In genomic region chr11:128266893-128267292, GRCh38 we compare ENCODE assay signal across 18 cellular contexts.
DNase-seq lines count a peak whose midpoint lies in the region; ATAC-seq lines count a peak whose summit lies in the region.
"Had no signal": no experiment of that assay in that cellular context is flagged by ENCODE, and none has a peak within 500 bp of the region (broad histone marks: within the 10 kb centered on the region; RNA-seq: fewer than 3 reads in every experiment).

No MANE protein-coding gene starts in this region.

- ATAC-seq in HG03139 (IDR thresholded peaks at IDR 0.05; ENCODE audit: unreplicated experiment): no peak
- ATAC-seq: A549, GM12878, HepG2 had no signal

- peak overlapping the region; percentile 1 for H3K27ac Mint-ChIP-seq in activated naive CD8-positive, alpha-beta T cell
- H3K27ac Mint-ChIP-seq in activated naive CD8-positive, alpha-beta T cell treated with anti-CD3 and anti-CD28 coated beads for 36 hours: no peak overlapping the region
- H3K27ac Mint-ChIP-seq in stimulated activated naive CD8-positive, alpha-beta T cell treated with anti-CD3 and anti-CD28 coated beads, Interleukin-15, Interleukin-2, amounts not matched to agents 100 ng/mL and 50 ng/mL, for 24 hours: peak overlapping the region; percentile 46
- H3K27ac Mint-ChIP-seq: CD4-positive, alpha-beta T cell; H9 had no signal

- peaks cover 9% of the 10 kb centered on the region for H3K4me1 Mint-ChIP-seq in activated naive CD8-positive, alpha-beta T cell (ENCODE audit: low read depth)
- H3K4me1 Mint-ChIP-seq in activated naive CD8-positive, alpha-beta T cell treated with anti-CD3 and anti-CD28 coated beads for 36 hours: peaks cover 9% of the 10 kb centered on the region
- H3K4me1 Mint-ChIP-seq in stimulated activated naive CD8-positive, alpha-beta T cell treated with anti-CD3 and anti-CD28 coated beads, Interleukin-15, Interleukin-2, amounts not matched to agents 100 ng/mL and 50 ng/mL, for 24 hours (ENCODE audit: low read depth): peaks cover 26% of the 10 kb centered on the region
- H3K4me1 Mint-ChIP-seq: H9 had no signal

- H3K27me3 Mint-ChIP-seq in activated naive CD8-positive, alpha-beta T cell: no peaks in the 10 kb centered on the region
- H3K27me3 Mint-ChIP-seq in activated naive CD8-positive, alpha-beta T cell treated with anti-CD3 and anti-CD28 coated beads for 36 hours: peaks cover 8% of the 10 kb centered on the region
- no peaks in the 10 kb centered on the region for H3K27me3 Mint-ChIP-seq in stimulated activated naive CD8-positive, alpha-beta T cell treated with anti-CD3 and anti-CD28 coated beads, Interleukin-15, Interleukin-2, amounts not matched to agents 100 ng/mL and 50 ng/mL, for 24 hours
- H3K27me3 Mint-ChIP-seq: CD4-positive, alpha-beta T cell; IgD-negative memory B cell had no signal

- H3K9me3 Mint-ChIP-seq in activated naive CD8-positive, alpha-beta T cell (ENCODE audit: low read depth): no peaks in the 10 kb centered on the region
- H3K9me3 Mint-ChIP-seq in activated naive CD8-positive, alpha-beta T cell treated with anti-CD3 and anti-CD28 coated beads for 36 hours: no peaks in the 10 kb centered on the region
- H3K9me3 Mint-ChIP-seq in stimulated activated naive CD8-positive, alpha-beta T cell treated with anti-CD3 and anti-CD28 coated beads, Interleukin-15, Interleukin-2, amounts not matched to agents 100 ng/mL and 50 ng/mL, for 24 hours: no peaks in the 10 kb centered on the region
- H3K9me3 Mint-ChIP-seq: CD4-positive, alpha-beta T cell; H9; IgD-negative memory B cell had no signal

- DNase-seq in DMS53 (lab: John Stamatoyannopoulos, UW): peak; percentile 5
- DNase-seq in DMS53 treated with DMSO at 0.1 percent for 48 hours (lab: John Stamatoyannopoulos, UW; ENCODE audit: unreplicated experiment): no peak
- no peak for DNase-seq in activated naive CD8-positive, alpha-beta T cell treated with anti-CD3 and anti-CD28 coated beads for 36 hours
- DNase-seq in retina: no peak
- DNase-seq: AML-193; Caco-2; CD4-positive, alpha-beta T cell; DMS153; DND-41; EL; H9 had no signal

- H3K4me3 Mint-ChIP-seq in activated naive CD8-positive, alpha-beta T cell: no peak overlapping the region
- no peak overlapping the region for H3K4me3 Mint-ChIP-seq in activated naive CD8-positive, alpha-beta T cell treated with anti-CD3 and anti-CD28 coated beads for 36 hours
- no peak overlapping the region for H3K4me3 Mint-ChIP-seq in stimulated activated naive CD8-positive, alpha-beta T cell treated with anti-CD3 and anti-CD28 coated beads, Interleukin-15, Interleukin-2, amounts not matched to agents 100 ng/mL and 50 ng/mL, for 24 hours
- H3K4me3 Mint-ChIP-seq: CD4-positive, alpha-beta T cell; H9 had no signal

- H3K36me3 Mint-ChIP-seq in activated naive CD8-positive, alpha-beta T cell: peaks cover 2% of the 10 kb centered on the region
- no peaks in the 10 kb centered on the region for H3K36me3 Mint-ChIP-seq in activated naive CD8-positive, alpha-beta T cell treated with anti-CD3 and anti-CD28 coated beads for 36 hours
- no peaks in the 10 kb centered on the region for H3K36me3 Mint-ChIP-seq in stimulated activated naive CD8-positive, alpha-beta T cell treated with anti-CD3 and anti-CD28 coated beads, Interleukin-15, Interleukin-2, amounts not matched to agents 100 ng/mL and 50 ng/mL, for 24 hours (ENCODE audit: low read depth)
